Comparison of ENCODE assay signal across 18 cellular contexts in the genomic region with DNA sequence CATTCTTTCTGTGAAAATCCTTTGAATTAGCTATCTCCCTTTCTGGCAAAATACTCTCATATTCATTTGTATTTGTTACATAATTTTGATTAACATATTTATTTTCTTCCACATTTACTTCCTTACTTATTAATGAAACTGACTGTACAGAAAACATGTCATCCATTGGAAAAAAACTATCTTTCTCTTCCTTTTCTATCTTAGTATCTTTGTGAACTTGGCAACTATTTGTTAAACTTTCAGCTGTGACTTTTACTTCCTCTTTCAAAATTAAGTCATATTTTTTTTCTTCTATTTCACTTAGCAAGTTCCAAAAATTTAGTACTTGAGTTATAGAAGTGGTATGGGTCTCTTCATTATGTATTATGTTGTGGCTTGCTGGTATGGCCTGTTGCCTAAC. TPM values are rescaled to one million over a fixed set of nuclear protein-coding genes. Genes with fewer than 3 reads are reported as not detected.
DNase-seq lines count a peak whose midpoint lies in the region; ATAC-seq, FAIRE-seq and TF ChIP-seq lines count a peak whose summit lies in the region.
"Had no signal": no experiment of that assay in that cellular context is flagged by ENCODE, and none has a peak within 500 bp of the region (broad histone marks: within the 10 kb centered on the region; RNA-seq: fewer than 3 reads in every experiment).

No MANE protein-coding gene starts in this region.

- intact Hi-C loops in thyroid gland (cut with DNase I): no loop called here

- no peaks in the 10 kb centered on the region for H3K27me3 ChIP-seq in thyroid gland
- H3K27me3 ChIP-seq: BLaER1, brain microvascular endothelial cell, SJSA1 had no signal

- H3K36me3 ChIP-seq in thyroid gland: no peaks in the 10 kb centered on the region
- H3K36me3 ChIP-seq: BLaER1, brain microvascular endothelial cell, heart right ventricle, SJSA1 had no signal

- TF ChIP-seq POLR2A in thyroid gland (IDR thresholded peaks at IDR 0.05): no peak

- no peak overlapping the region for H3K27ac ChIP-seq in thyroid gland
- H3K27ac ChIP-seq: BLaER1, brain microvascular endothelial cell, heart right ventricle, SJSA1 had no signal

- ATAC-seq in GM18517 (IDR thresholded peaks at IDR 0.05; ENCODE audit: unreplicated experiment) (peak; percentile 60), GM21529 (IDR thresholded peaks at IDR 0.05; ENCODE audit: unreplicated experiment) (peak; percentile 37), HG03159 (IDR thresholded peaks at IDR 0.05; ENCODE audit: unreplicated experiment) (peak; percentile 45)
- ATAC-seq: activated CD4-positive, CD25-positive, alpha-beta regulatory T cell treated with anti-CD3 and anti-CD28 coated beads, Interleukin-2, amount 50 U/mL, for 24 hours; heart right ventricle had no signal

- peaks cover 5% of the 10 kb centered on the region in 2 donors for H3K4me1 ChIP-seq in thyroid gland

- FAIRE-seq in urothelium cell line (lab: Jason Lieb, UNC): no peak
- FAIRE-seq: endometrium had no signal

- no peaks in the 10 kb centered on the region for H3K9me3 ChIP-seq in thyroid gland
- H3K9me3 ChIP-seq: BLaER1, heart right ventricle, SJSA1 had no signal

- H3K4me3 ChIP-seq in thyroid gland (replicated peaks in 1 of 3): no peak overlapping the region
- H3K4me3 ChIP-seq: BLaER1, heart right ventricle, SJSA1 had no signal

- TF ChIP-seq CTCF in thyroid gland (IDR thresholded peaks at IDR 0.05): no peak

- DNase-seq in SIG-M5 treated with dmso at 0.1 percent for 504 hours (lab: John Stamatoyannopoulos, UW; ENCODE audit: unreplicated experiment) (peak; percentile 62), DMS114 treated with DMSO at 0.1 percent for 48 hours (lab: John Stamatoyannopoulos, UW; ENCODE audit: unreplicated experiment) (no peak), thyroid gland (no peak), H4 (ENCODE audit: low spot score) (no peak), urothelium cell line (ENCODE audit: low spot score) (no peak)
- DNase-seq: brain microvascular endothelial cell, GDM1, heart right ventricle, NCI-H1105 treated with DMSO at 0.1 percent for 48 hours, NCI-H446 had no signal

RNA-seq across cellular contexts. Expression of gene RAD51AP2, which starts 2.6 kb away (rescaled TPM):
- total RNA-seq in thyroid gland: under 1 TPM in 2 of 4 donors, not detected in 2; 0.11 to 0.13 TPM
- 0.02 and 0.06 TPM in 2 replicates for total RNA-seq in H4 (2014; rRNA removed; shearing (Covaris generic))
- total RNA-seq: HT-29, SJSA1 had no signal

RNA-seq across cellular contexts. Expression of gene VSNL1, which starts 24.8 kb away (rescaled TPM):
- total RNA-seq in thyroid gland: under 1 TPM in 2 of 4 donors, not detected in 2; 0.33 to 0.45 TPM
- 0.12 and 2.1 TPM in 2 replicates for total RNA-seq in H4 (2014; rRNA removed; shearing (Covaris generic))
- total RNA-seq: HT-29 had no signal
